In the genomic region with DNA sequence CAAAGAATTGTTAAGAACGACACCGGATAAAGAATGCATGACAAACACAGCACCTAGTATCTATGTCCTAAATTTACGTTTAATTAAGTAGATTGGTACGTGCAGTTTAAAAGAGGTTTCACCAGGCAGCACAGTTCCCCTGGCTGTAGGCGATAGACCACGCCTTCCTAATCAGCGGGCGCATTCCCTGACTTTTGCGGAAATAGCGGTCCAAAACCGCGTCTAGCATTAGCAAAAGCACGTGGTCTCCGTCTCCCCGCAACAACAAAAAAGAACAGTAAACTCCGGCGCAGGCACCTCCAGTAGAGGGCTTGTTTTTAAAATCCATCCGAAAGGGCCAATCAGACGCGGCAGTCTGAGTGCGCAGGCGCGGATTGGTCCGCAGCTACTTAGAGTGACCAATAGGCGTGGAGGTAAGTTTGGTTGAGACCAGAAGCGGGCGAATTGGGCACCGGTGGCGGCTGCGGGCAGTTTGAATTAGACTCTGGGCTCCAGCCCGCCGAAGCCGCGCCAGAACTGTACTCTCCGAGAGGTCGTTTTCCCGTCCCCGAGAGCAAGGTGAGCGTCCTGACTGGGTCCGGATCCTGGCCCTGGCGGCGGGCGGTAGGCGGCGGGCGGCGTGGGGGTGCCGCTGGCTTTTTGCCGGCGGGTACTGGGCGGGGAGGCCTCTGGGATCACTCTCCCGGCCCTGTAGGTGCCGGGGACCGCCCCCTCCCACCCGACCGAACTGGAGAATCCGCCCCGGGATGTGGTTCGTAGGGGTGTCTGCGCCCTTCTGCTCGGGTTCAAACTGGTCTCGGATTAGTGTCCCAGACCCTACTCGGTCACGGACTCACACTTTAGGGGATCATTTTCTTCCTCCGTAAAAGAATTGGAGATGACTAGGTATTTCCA, we compare ENCODE assay signal across 1 cellular context.
TF ChIP-seq lines count a peak whose summit lies in the region.

Gene CENPF (plus strand): TSS at position 432 of the 894 bp plus-strand sequence. CDS start 10,560 bp downstream, outside the sequence.

TF ChIP-seq in HepG2, 621 proteins besides CTCF, POLR2A, EP300 and RAD21 (continued from another document and continues in another):
- no peak for TF ChIP-seq ZNF407 (CRISPR knock-in tag; IDR thresholded peaks at IDR 0.05; ENCODE audit: not compliant biosample characterization)
- TF ChIP-seq AHDC1 (CRISPR knock-in tag; IDR thresholded peaks at IDR 0.05; ENCODE audit: borderline replicate concordance): peak; percentile 31; the same call in 1 of the 2 replicates
- TF ChIP-seq GLI4 (CRISPR knock-in tag; IDR thresholded peaks at IDR 0.05; ENCODE audit: borderline replicate concordance): no peak
- no peak for TF ChIP-seq MED8 (CRISPR knock-in tag; IDR thresholded peaks at IDR 0.05; ENCODE audit: insufficient replicate concordance)
- no peak for TF ChIP-seq PAX8 (CRISPR knock-in tag; IDR thresholded peaks at IDR 0.05; ENCODE audit: borderline replicate concordance)
- peak; percentile 70 for TF ChIP-seq TEAD3 (CRISPR knock-in tag; optimal IDR thresholded peaks at IDR 0.05; ENCODE audit: borderline replicate concordance)
- no peak for TF ChIP-seq DPF2 (CRISPR knock-in tag; IDR thresholded peaks at IDR 0.05; ENCODE audit: borderline replicate concordance, low read depth)
- TF ChIP-seq, protein P1, sequence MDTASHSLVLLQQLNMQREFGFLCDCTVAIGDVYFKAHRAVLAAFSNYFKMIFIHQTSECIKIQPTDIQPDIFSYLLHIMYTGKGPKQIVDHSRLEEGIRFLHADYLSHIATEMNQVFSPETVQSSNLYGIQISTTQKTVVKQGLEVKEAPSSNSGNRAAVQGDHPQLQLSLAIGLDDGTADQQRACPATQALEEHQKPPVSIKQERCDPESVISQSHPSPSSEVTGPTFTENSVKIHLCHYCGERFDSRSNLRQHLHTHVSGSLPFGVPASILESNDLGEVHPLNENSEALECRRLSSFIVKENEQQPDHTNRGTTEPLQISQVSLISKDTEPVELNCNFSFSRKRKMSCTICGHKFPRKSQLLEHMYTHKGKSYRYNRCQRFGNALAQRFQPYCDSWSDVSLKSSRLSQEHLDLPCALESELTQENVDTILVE (CRISPR knock-in tag; IDR thresholded peaks at IDR 0.05): no peak
- TF ChIP-seq EED (CRISPR knock-in tag; IDR thresholded peaks at IDR 0.05): peak; percentile 80
- TF ChIP-seq ATF7-NPFF (CRISPR knock-in tag; IDR thresholded peaks at IDR 0.05; ENCODE audit: low read depth): peak; percentile 99
- no peak for TF ChIP-seq ZNF124 (CRISPR knock-in tag; IDR thresholded peaks at IDR 0.05)
- TF ChIP-seq IRF1 (CRISPR knock-in tag; IDR thresholded peaks at IDR 0.05; ENCODE audit: low read depth): no peak
- TF ChIP-seq XRCC5 (optimal IDR thresholded peaks at IDR 0.05; ENCODE audit: low read length): no peak
- TF ChIP-seq ZBTB1 (CRISPR knock-in tag; IDR thresholded peaks at IDR 0.05; ENCODE audit: borderline replicate concordance): no peak
- no peak for TF ChIP-seq FUBP1 (CRISPR knock-in tag; IDR thresholded peaks at IDR 0.05; ENCODE audit: borderline replicate concordance)
- TF ChIP-seq RFXANK (CRISPR knock-in tag; IDR thresholded peaks at IDR 0.05): no peak
- TF ChIP-seq BRD4 (CRISPR knock-in tag; IDR thresholded peaks at IDR 0.05): peak; percentile 29; the same call in 1 of the 2 replicates
- TF ChIP-seq GATAD2A (CRISPR knock-in tag; IDR thresholded peaks at IDR 0.05): peak; percentile 46
- TF ChIP-seq, protein P2, sequence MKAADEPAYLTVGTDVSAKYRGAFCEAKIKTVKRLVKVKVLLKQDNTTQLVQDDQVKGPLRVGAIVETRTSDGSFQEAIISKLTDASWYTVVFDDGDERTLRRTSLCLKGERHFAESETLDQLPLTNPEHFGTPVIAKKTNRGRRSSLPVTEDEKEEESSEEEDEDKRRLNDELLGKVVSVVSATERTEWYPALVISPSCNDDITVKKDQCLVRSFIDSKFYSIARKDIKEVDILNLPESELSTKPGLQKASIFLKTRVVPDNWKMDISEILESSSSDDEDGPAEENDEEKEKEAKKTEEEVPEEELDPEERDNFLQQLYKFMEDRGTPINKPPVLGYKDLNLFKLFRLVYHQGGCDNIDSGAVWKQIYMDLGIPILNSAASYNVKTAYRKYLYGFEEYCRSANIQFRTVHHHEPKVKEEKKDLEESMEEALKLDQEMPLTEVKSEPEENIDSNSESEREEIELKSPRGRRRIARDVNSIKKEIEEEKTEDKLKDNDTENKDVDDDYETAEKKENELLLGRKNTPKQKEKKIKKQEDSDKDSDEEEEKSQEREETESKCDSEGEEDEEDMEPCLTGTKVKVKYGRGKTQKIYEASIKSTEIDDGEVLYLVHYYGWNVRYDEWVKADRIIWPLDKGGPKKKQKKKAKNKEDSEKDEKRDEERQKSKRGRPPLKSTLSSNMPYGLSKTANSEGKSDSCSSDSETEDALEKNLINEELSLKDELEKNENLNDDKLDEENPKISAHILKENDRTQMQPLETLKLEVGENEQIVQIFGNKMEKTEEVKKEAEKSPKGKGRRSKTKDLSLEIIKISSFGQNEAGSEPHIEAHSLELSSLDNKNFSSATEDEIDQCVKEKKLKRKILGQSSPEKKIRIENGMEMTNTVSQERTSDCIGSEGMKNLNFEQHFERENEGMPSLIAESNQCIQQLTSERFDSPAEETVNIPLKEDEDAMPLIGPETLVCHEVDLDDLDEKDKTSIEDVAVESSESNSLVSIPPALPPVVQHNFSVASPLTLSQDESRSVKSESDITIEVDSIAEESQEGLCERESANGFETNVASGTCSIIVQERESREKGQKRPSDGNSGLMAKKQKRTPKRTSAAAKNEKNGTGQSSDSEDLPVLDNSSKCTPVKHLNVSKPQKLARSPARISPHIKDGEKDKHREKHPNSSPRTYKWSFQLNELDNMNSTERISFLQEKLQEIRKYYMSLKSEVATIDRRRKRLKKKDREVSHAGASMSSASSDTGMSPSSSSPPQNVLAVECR (CRISPR knock-in tag; IDR thresholded peaks at IDR 0.05; ENCODE audit: borderline replicate concordance): peak; percentile 98
- no peak for TF ChIP-seq ESRRA (CRISPR knock-in tag; IDR thresholded peaks at IDR 0.05; ENCODE audit: low read depth)
- no peak for TF ChIP-seq POLR2AphosphoS2 (IDR thresholded peaks at IDR 0.05; ENCODE audit: low read depth, low read length)
- no peak for TF ChIP-seq RELA (CRISPR knock-in tag; IDR thresholded peaks at IDR 0.05)
- no peak for TF ChIP-seq GFI1 (CRISPR knock-in tag; IDR thresholded peaks at IDR 0.05; ENCODE audit: borderline replicate concordance)
